In the genomic region with DNA sequence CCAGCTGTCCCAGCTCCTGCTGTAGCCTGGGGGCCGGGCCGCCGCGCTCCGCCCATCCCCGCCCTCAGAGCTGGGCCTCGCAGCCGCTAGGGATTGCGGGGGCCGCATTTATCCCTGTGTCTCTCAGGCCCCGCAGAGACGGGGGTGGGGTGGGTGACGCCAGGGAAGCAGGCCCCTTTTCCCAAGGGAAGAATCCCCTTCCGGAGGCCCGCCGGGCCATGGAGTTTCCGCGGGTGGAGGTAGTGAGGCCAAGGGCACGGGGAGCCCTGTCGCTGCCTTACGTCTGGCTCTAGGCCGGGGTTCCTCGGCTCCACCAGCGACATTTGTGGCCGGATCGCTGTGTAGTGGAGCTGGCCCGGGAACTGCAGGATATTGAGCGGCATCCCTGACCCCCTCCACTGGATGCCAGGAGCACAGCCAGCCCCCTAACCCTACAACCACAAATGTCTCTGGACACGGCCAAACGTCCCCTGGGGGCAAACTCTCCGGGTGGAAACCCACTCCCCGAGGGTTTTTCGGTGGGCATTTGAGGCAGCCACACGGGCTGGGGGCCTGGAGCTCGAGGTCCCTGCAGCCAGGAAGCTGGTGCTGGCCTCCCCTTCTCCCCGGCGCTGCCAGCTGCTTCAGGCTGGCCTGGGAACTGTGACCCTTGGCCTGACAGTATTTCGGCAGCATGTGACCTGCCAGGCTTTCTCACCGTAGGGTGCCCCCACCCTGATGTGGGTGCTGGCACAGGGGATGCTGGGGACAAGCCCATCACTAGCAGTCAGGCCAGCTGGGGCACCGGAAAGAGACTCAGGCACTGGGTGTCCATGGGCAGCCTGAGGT, we compare ENCODE assay signal across 8 cellular contexts. TPM values are rescaled to one million over a fixed set of nuclear protein-coding genes. Genes with fewer than 3 reads are reported as not detected.
DNase-seq lines count a peak whose midpoint lies in the region; ATAC-seq, FAIRE-seq and TF ChIP-seq lines count a peak whose summit lies in the region.

No MANE protein-coding gene starts in this region.

- dilution Hi-C loops in mammary epithelial cell (cut with HindIII; ENCODE audit: low sequenced_read_pairs) = no loop called here

- no peak for TF ChIP-seq CTCF in AG04450 (IDR thresholded peaks at IDR 0.05; ENCODE audit: low read depth, low read length)
- peak in 1 of 2 donors; percentile 4 for TF ChIP-seq CTCF in mammary epithelial cell (conservative IDR thresholded peaks at IDR 0.05 in 1 of 2, IDR thresholded peaks at IDR 0.05 in 1 of 2; ENCODE audit: extremely low read depth in 1 of 2, insufficient read depth in 1 of 2, low read depth in 1 of 2, low read length in 2 of 2)
- TF ChIP-seq CTCF in kidney (IDR thresholded peaks at IDR 0.05; ENCODE audit: borderline replicate concordance, extremely low read depth, insufficient read depth) = peak; percentile 36

- no peak overlapping the region for H3K27ac ChIP-seq in AG04450 (ENCODE audit: low read depth, low read length)
- H3K27ac ChIP-seq in mammary epithelial cell (ENCODE audit: insufficient read depth, low read depth, low read length) = peak overlapping the region; percentile 2
- peak overlapping the region; percentile 88 to 89 for H3K27ac ChIP-seq in kidney (ENCODE audit: low read depth in 2 of 2, low read length in 2 of 2)
- peak overlapping the region; percentile 42 to 88 for H3K27ac ChIP-seq in small intestine (ENCODE audit: low read depth in 1 of 2, low read length in 1 of 2)

- 0 out of 2 replicates have a peak overlapping the region, but pooled peaks have one; percentile 29 for H3K4me3 ChIP-seq in AG04450 (ENCODE audit: low read depth, low read length)
- H3K4me3 ChIP-seq in mammary epithelial cell (replicated peaks in 1 of 3; ENCODE audit: insufficient read depth in 1 of 3, low read depth in 2 of 3, low read length in 3 of 3) = peak overlapping the region in 2 of 3 experiments; percentile 12 to 35
- peak overlapping the region; percentile 25 to 55 for H3K4me3 ChIP-seq in kidney (ENCODE audit: low read length in 2 of 2)
- peak overlapping the region in 1 of 2 donors; percentile 37 for H3K4me3 ChIP-seq in small intestine (ENCODE audit: low read depth in 1 of 2, low read length in 2 of 2)

- ATAC-seq in HG02981 (IDR thresholded peaks at IDR 0.05; ENCODE audit: unreplicated experiment) = peak; percentile 94

- FAIRE-seq in GM18507 (lab: Jason Lieb, UNC) = peak; percentile 73
- FAIRE-seq in kidney (lab: Jason Lieb, UNC) = no peak
- FAIRE-seq in small intestine (lab: Jason Lieb, UNC) = no peak

- H3K36me3 ChIP-seq in mammary epithelial cell (ENCODE audit: insufficient read depth, low read length) (no peaks in the 10 kb centered on the region), kidney (ENCODE audit: control insufficient read depth in 1 of 2, insufficient read depth in 2 of 2, low read length in 2 of 2) (no peaks in the 10 kb centered on the region), small intestine (ENCODE audit: control insufficient read depth in 2 of 2, insufficient read depth in 2 of 2, low read length in 2 of 2) (no peaks in the 10 kb centered on the region)

- peak; percentile 4 for DNase-seq in AG04450 (ENCODE audit: low read depth, low spot score)
- DNase-seq in GM18507 (ENCODE audit: extremely low spot score, insufficient read length, low read depth) = no peak
- peak; percentile 77 for DNase-seq in NCI-H524 treated with DMSO at 0.1 percent for 48 hours (lab: John Stamatoyannopoulos, UW)
- DNase-seq in mammary epithelial cell = peak; percentile 69
- peak; percentile 98 for DNase-seq in kidney
- peak; percentile 88 for DNase-seq in small intestine
- no peak for DNase-seq in DMS114 treated with DMSO at 0.1 percent for 48 hours (lab: John Stamatoyannopoulos, UW; ENCODE audit: unreplicated experiment)

- 30% methylated on average over 12 of the region's 40 CpGs for WGBS in mammary epithelial cell (ENCODE audit: low coverage, missing lambda C conversion rate)
- WGBS in small intestine, 3 donors = 6 to 11% (median 9%) methylated on average over 31 to 40 of the region's 40 CpGs

- in situ Hi-C loops in mammary epithelial cell (cut with MboI; ENCODE audit: low sequenced_read_pairs in 2 of 2) = no loop called here

- no peaks in the 10 kb centered on the region for H4K20me1 ChIP-seq in mammary epithelial cell (ENCODE audit: insufficient read depth, low read length)

- H3K4me2 ChIP-seq in mammary epithelial cell (ENCODE audit: insufficient read depth, low read depth, low read length) = peak overlapping the region; percentile 85

- POLR2A ChIA-PET in AG04450 (lab: Yijun Ruan, JAX) = no interaction called here

- no peaks in the 10 kb centered on the region for H3K79me2 ChIP-seq in mammary epithelial cell (ENCODE audit: insufficient read depth, low read length)

- H3K9ac ChIP-seq in mammary epithelial cell (ENCODE audit: insufficient read depth, low read length) = no peak overlapping the region
- H3K9ac ChIP-seq in kidney (ENCODE audit: low read length in 2 of 2) = peak overlapping the region in 1 of 2 donors; percentile 80

- no TSS peak for BruUV-seq in mammary epithelial cell (replicated peaks; lab: Mats Ljungman, UMichigan)

- no peaks in the 10 kb centered on the region for H3K27me3 ChIP-seq in AG04450 (ENCODE audit: control insufficient read depth, insufficient read depth, low read length)
- no peaks in the 10 kb centered on the region for H3K27me3 ChIP-seq in mammary epithelial cell (ENCODE audit: insufficient read depth, low read length)
- H3K27me3 ChIP-seq in small intestine (ENCODE audit: control insufficient read depth in 2 of 2, insufficient read depth in 2 of 2, low read length in 2 of 2) = no peaks in the 10 kb centered on the region

- H3K9me3 ChIP-seq in AG04450 (ENCODE audit: control insufficient read depth, insufficient read depth, low read length) (peaks cover 3% of the 10 kb centered on the region; the same call in 1 of the 2 replicates), mammary epithelial cell (replicated peaks; ENCODE audit: insufficient read depth, low read length) (no peaks in the 10 kb centered on the region), kidney (ENCODE audit: control insufficient read depth in 1 of 2, low read length in 2 of 2) (no peaks in the 10 kb centered on the region), small intestine (ENCODE audit: control insufficient read depth, low read depth) (no peaks in the 10 kb centered on the region)

- H3K4me1 ChIP-seq in mammary epithelial cell (ENCODE audit: insufficient read depth, low read length) (peaks cover 9% of the 10 kb centered on the region), kidney (ENCODE audit: control insufficient read depth in 1 of 2, insufficient read depth in 1 of 2, low read depth in 1 of 2, low read length in 2 of 2) (peaks cover 21 to 45% of the 10 kb centered on the region in 2 donors), small intestine (ENCODE audit: control insufficient read depth in 2 of 2, insufficient read depth in 1 of 2, low read depth in 1 of 2, low read length in 1 of 2) (peaks cover 2 to 9% of the 10 kb centered on the region in 2 donors)

- intact Hi-C loops in mammary epithelial cell (cut with micrococcal nuclease) = no loop called here
- intact Hi-C loops in kidney (cut with DNase I) = loop anchor here (5.0 kb wide), 1 partner anchor 77 kb away; no protein-coding TSS in a partner anchor

- CTCF ChIA-PET in AG04450 (lab: Charles Lee) = interaction anchor here (0.6 to 6.1 kb wide), 5 partner anchors 68 to 254 kb away, joined by 3 to 94 read pairs (median 6); partner anchors contain the start of gene GPR142
- CTCF ChIA-PET in mammary epithelial cell (lab: Charles Lee; ENCODE audit: low non-redundant PET) = interaction anchor here (0.6 to 1.0 kb wide), 2 partner anchors 74 to 75 kb away, joined by 3 to 5 read pairs; no protein-coding TSS in a partner anchor

- peak overlapping the region; percentile 84 for H2AFZ ChIP-seq in mammary epithelial cell (ENCODE audit: low read depth, low read length)

RNA-seq across cellular contexts. Expression of gene CD300A, which starts 12.0 kb away (rescaled TPM):
- not detected in 2 replicates for polyA plus RNA-seq in AG04450 (2011; rRNA removed)
- not detected in 2 replicates for polyA minus RNA-seq in AG04450 (2011; rRNA and poly(A)+ RNA removed)
- not detected for total RNA-seq in mammary epithelial cell
- not detected for polyA plus RNA-seq in mammary epithelial cell
- polyA minus RNA-seq in mammary epithelial cell = not detected
- total RNA-seq in kidney = 8.2 TPM
- polyA plus RNA-seq in kidney (ENCODE audit: insufficient read depth, low read depth, low replicate concordance) = 3.1 TPM
- polyA plus RNA-seq in small intestine = 1 to 10 TPM; 1.1 to 5.9 (median 5.5) TPM

RNA-seq across cellular contexts. Expression of gene GPRC5C, which starts 22.5 kb away (rescaled TPM):
- polyA plus RNA-seq in AG04450 (2011; rRNA removed) (0.14 TPM in 1 of 2 replicates, not detected in the other), mammary epithelial cell (9.2 TPM), kidney (ENCODE audit: insufficient read depth, low read depth, low replicate concordance) (242 TPM), small intestine (10 to 100 TPM; 41.3 to 72.8 (median 44.7) TPM)
- polyA minus RNA-seq in AG04450 (2011; rRNA and poly(A)+ RNA removed) = not detected in 2 replicates
- total RNA-seq in mammary epithelial cell (10 to 100 TPM; 10.5 to 35.0 TPM), kidney (358 TPM)
- polyA minus RNA-seq in mammary epithelial cell = 8.0 TPM

Comparison
In these comparisons a context has a peak if more than half of its experiments do, and no peak if none do; other contexts are left out.
1. DNase-seq: peak in AG04450 (single experiment), NCI-H524 treated with DMSO at 0.1 percent for 48 hours (single experiment), mammary epithelial cell (single experiment), kidney (single experiment) and small intestine (single experiment); none in GM18507 (single experiment) and DMS114 treated with DMSO at 0.1 percent for 48 hours (single experiment).